22 cellular contexts compared by ENCODE assay signal in genomic region chr3:39651993-39652739, GRCh38.
"Had no signal": no experiment of that assay in that cellular context is flagged by ENCODE, and none has a peak within 500 bp of the region (broad histone marks: within the 10 kb centered on the region; RNA-seq: fewer than 3 reads in every experiment).

No MANE protein-coding gene starts in this region.

- H3K27ac Mint-ChIP-seq: activated naive CD8-positive, alpha-beta T cell treated with anti-CD3 and anti-CD28 coated beads for 36 hours; activated T-helper 2 cell treated with anti-CD3 and anti-CD28 coated beads, Interferon-gamma antibody, Interleukin-2, Interleukin-4, amounts not matched to agents 10 μg/mL and 5 μg/mL and 100 μg/mL, durations not matched to agents 14 hours and 24 hours and 36 hours; endodermal cell; naive thymus-derived CD4-positive, alpha-beta T cell; type B pancreatic cell had no signal

- H3K4me1 Mint-ChIP-seq: activated naive CD8-positive, alpha-beta T cell treated with anti-CD3 and anti-CD28 coated beads for 36 hours; endodermal cell; naive thymus-derived CD4-positive, alpha-beta T cell; neural crest cell had no signal

- H3K4me3 Mint-ChIP-seq: activated naive CD8-positive, alpha-beta T cell treated with anti-CD3 and anti-CD28 coated beads for 36 hours; activated T-cell treated with anti-CD3 and anti-CD28 coated beads, Interleukin-2, amount 50 U/mL, for 4 hours; endodermal cell; naive thymus-derived CD4-positive, alpha-beta T cell; neural crest cell; type B pancreatic cell had no signal

- H3K4me3 ChIP-seq: coronary artery, esophagus squamous epithelium, gastrocnemius medialis, left lung, sigmoid colon, thoracic aorta, vagina had no signal

- H3K27ac ChIP-seq: coronary artery, esophagus squamous epithelium, gastrocnemius medialis, left lung, sigmoid colon, thoracic aorta, vagina had no signal

- H3K36me3 Mint-ChIP-seq: naive thymus-derived CD4-positive, alpha-beta T cell; type B pancreatic cell had no signal

- H3K36me3 ChIP-seq: esophagus squamous epithelium, gastrocnemius medialis, left lung, sigmoid colon, thoracic aorta, vagina had no signal

- DNase-seq: activated CD4-positive, alpha-beta T cell treated with anti-CD3 and anti-CD28 coated beads for 1 hour; activated CD8-positive, alpha-beta memory T cell treated with anti-CD3 and anti-CD28 coated beads, Interleukin-2, amount 50 U/mL, for 48 hours; activated naive CD4-positive, alpha-beta T cell treated with Interleukin-2 at 50 U/mL for 16 hours; activated naive CD8-positive, alpha-beta T cell treated with anti-CD3 and anti-CD28 coated beads for 36 hours; activated T-cell treated with anti-CD3 and anti-CD28 coated beads, Interleukin-2, amount 50 U/mL, for 4 hours; endodermal cell; esophagus squamous epithelium; gastrocnemius medialis; hippocampal formation; kidney glomerular epithelial cell; left lung; naive thymus-derived CD4-positive, alpha-beta T cell; occipital lobe; sigmoid colon; stimulated activated CD4-positive, alpha-beta T cell treated with anti-CD3 and anti-CD28 coated beads, Interleukin-2, amount 100 ng/mL, for 48 hours; stimulated activated naive CD4-positive, alpha-beta T cell treated with Interleukin-2 at 50 U/mL for 16 hours had no signal

- H3K9me3 ChIP-seq: esophagus squamous epithelium, gastrocnemius medialis, left lung, sigmoid colon, thoracic aorta, vagina had no signal

- H3K4me1 ChIP-seq: esophagus squamous epithelium, gastrocnemius medialis, left lung, sigmoid colon, vagina had no signal

- H3K27me3 ChIP-seq: gastrocnemius medialis, left lung, sigmoid colon, vagina had no signal

- H3K9me3 Mint-ChIP-seq: activated T-cell treated with anti-CD3 and anti-CD28 coated beads, Interleukin-2, amount 50 U/mL, for 4 hours; activated T-helper 2 cell treated with anti-CD3 and anti-CD28 coated beads, Interferon-gamma antibody, Interleukin-2, Interleukin-4, amounts not matched to agents 10 μg/mL and 5 μg/mL and 100 μg/mL, durations not matched to agents 14 hours and 24 hours and 36 hours; neural crest cell; type B pancreatic cell had no signal

- ATAC-seq: activated T-cell treated with anti-CD3 and anti-CD28 coated beads, Interleukin-2, amount 50 U/mL, for 4 hours; gastrocnemius medialis; left lung; naive thymus-derived CD4-positive, alpha-beta T cell had no signal
